In genomic region chr3:162139841-162140240, GRCh38 we compare ENCODE assay signal across 17 cellular contexts.
DNase-seq lines count a peak whose midpoint lies in the region; TF ChIP-seq lines count a peak whose summit lies in the region.
"Had no signal": no experiment of that assay in that cellular context is flagged by ENCODE, and none has a peak within 500 bp of the region (broad histone marks: within the 10 kb centered on the region; RNA-seq: fewer than 3 reads in every experiment).

No MANE protein-coding gene starts in this region.

- H3K79me2 ChIP-seq in mammary epithelial cell (ENCODE audit: insufficient read depth, low read length) (no peaks in the 10 kb centered on the region), neural progenitor cell (ENCODE audit: low read depth) (no peaks in the 10 kb centered on the region)

- in situ Hi-C loops in mammary epithelial cell (cut with MboI; ENCODE audit: low sequenced_read_pairs in 2 of 2) = no loop called here

- DNase-seq in mammary epithelial cell = no peak
- DNase-seq in breast epithelium (ENCODE audit: low spot score in 2 of 2) = no peak
- DNase-seq in amniotic epithelial cell (ENCODE audit: low read depth) = peak; percentile 18
- peak; percentile 39 for DNase-seq in fibroblast of mammary gland (ENCODE audit: low read depth)
- no peak for DNase-seq in neural progenitor cell (ENCODE audit: low spot score)
- DNase-seq in NCI-H146 (lab: John Stamatoyannopoulos, UW) = no peak
- no peak for DNase-seq in BE2C
- DNase-seq: C1 segment of cervical spinal cord; Caco-2; CD4-positive, CD25-positive, alpha-beta regulatory T cell; CD8-positive, alpha-beta memory T cell; IMR-90 had no signal

- no peak overlapping the region for H3K9ac ChIP-seq in mammary epithelial cell (ENCODE audit: insufficient read depth, low read length)
- H3K9ac ChIP-seq in skeletal muscle satellite cell (ENCODE audit: low read depth, low read length) = peak overlapping the region; percentile 46
- H3K9ac ChIP-seq in neural progenitor cell = no peak overlapping the region
- H3K9ac ChIP-seq: GM23248 had no signal

- no peak overlapping the region for H3K27ac Mint-ChIP-seq in neural progenitor cell
- H3K27ac Mint-ChIP-seq: B cell; CD4-positive, CD25-positive, alpha-beta regulatory T cell; CD8-positive, alpha-beta memory T cell had no signal

- no peaks in the 10 kb centered on the region for H3K9me3 ChIP-seq in mammary epithelial cell (replicated peaks; ENCODE audit: insufficient read depth, low read length)
- no peaks in the 10 kb centered on the region for H3K9me3 ChIP-seq in breast epithelium
- H3K9me3 ChIP-seq in skeletal muscle satellite cell (replicated peaks; ENCODE audit: low read length) = no peaks in the 10 kb centered on the region
- H3K9me3 ChIP-seq in neural progenitor cell (ENCODE audit: low read depth) = no peaks in the 10 kb centered on the region
- H3K9me3 ChIP-seq in BE2C = no peaks in the 10 kb centered on the region
- H3K9me3 ChIP-seq: Caco-2, HAP-1 had no signal

- H4K20me1 ChIP-seq in mammary epithelial cell (ENCODE audit: insufficient read depth, low read length) (no peaks in the 10 kb centered on the region), neural progenitor cell (ENCODE audit: low read depth) (no peaks in the 10 kb centered on the region)

- H3K4me2 ChIP-seq in mammary epithelial cell (ENCODE audit: insufficient read depth, low read depth, low read length) (peak overlapping the region; percentile 42), skeletal muscle satellite cell (ENCODE audit: low read length) (peak overlapping the region; percentile 30), neural progenitor cell (no peak overlapping the region)

- no peaks in the 10 kb centered on the region for H3K36me3 Mint-ChIP-seq in neural progenitor cell
- H3K36me3 Mint-ChIP-seq: CD4-positive, CD25-positive, alpha-beta regulatory T cell; CD8-positive, alpha-beta memory T cell had no signal

- no peaks in the 10 kb centered on the region for H3K4me1 Mint-ChIP-seq in neural progenitor cell
- H3K4me1 Mint-ChIP-seq: B cell; CD4-positive, CD25-positive, alpha-beta regulatory T cell; CD8-positive, alpha-beta memory T cell had no signal

- TF ChIP-seq CTCF in mammary epithelial cell (conservative IDR thresholded peaks at IDR 0.05 in 1 of 2, IDR thresholded peaks at IDR 0.05 in 1 of 2; ENCODE audit: extremely low read depth in 1 of 2, insufficient read depth in 1 of 2, low read depth in 1 of 2, low read length in 2 of 2) (no peak), breast epithelium (IDR thresholded peaks at IDR 0.05) (no peak), fibroblast of mammary gland (conservative IDR thresholded peaks at IDR 0.05; ENCODE audit: control insufficient read depth, insufficient read depth, low read depth, low read length) (no peak), neural progenitor cell (IDR thresholded peaks at IDR 0.05) (no peak), BE2C (IDR thresholded peaks at IDR 0.05; ENCODE audit: low read depth, low read length) (no peak)

- H3K27ac ChIP-seq in mammary epithelial cell (ENCODE audit: insufficient read depth, low read depth, low read length) (no peak overlapping the region), breast epithelium (no peak overlapping the region), neural progenitor cell (no peak overlapping the region)
- H3K27ac ChIP-seq: 22Rv1, GM23248 had no signal

- no peak for TF ChIP-seq POLR2A in breast epithelium (IDR thresholded peaks at IDR 0.05)

- dilution Hi-C loops in mammary epithelial cell (cut with HindIII; ENCODE audit: low sequenced_read_pairs) = no loop called here

- H3K27me3 Mint-ChIP-seq in neural progenitor cell (ENCODE audit: insufficient read depth, low read depth) = no peaks in the 10 kb centered on the region
- H3K27me3 Mint-ChIP-seq: B cell; CD4-positive, CD25-positive, alpha-beta regulatory T cell; CD8-positive, alpha-beta memory T cell had no signal

- CTCF ChIA-PET in mammary epithelial cell (lab: Charles Lee; ENCODE audit: low non-redundant PET) = no interaction called here

- WGBS in mammary epithelial cell (ENCODE audit: low coverage, missing lambda C conversion rate) = 65% methylated on average over 1 of the region's 1 CpG

- intact Hi-C loops in mammary epithelial cell (cut with micrococcal nuclease) (no loop called here), breast epithelium (cut with DNase I; ENCODE audit: low total_unique reads) (loop anchor here (10.0 kb wide), 1 partner anchor 515 kb away; no protein-coding TSS in a partner anchor)

- no TSS peak for BruUV-seq in mammary epithelial cell (replicated peaks; lab: Mats Ljungman, UMichigan)

- H3K4me1 ChIP-seq in mammary epithelial cell (ENCODE audit: insufficient read depth, low read length) (peaks cover 11% of the 10 kb centered on the region), breast epithelium (no peaks in the 10 kb centered on the region), skeletal muscle satellite cell (ENCODE audit: control insufficient read depth, insufficient read depth, low read length) (peaks cover 47% of the 10 kb centered on the region), neural progenitor cell (peaks cover under 1% of the 10 kb centered on the region), BE2C (no peaks in the 10 kb centered on the region)
- H3K4me1 ChIP-seq: Caco-2 had no signal

- H3K9me3 Mint-ChIP-seq in neural progenitor cell = no peaks in the 10 kb centered on the region

- H3K36me3 ChIP-seq in mammary epithelial cell (ENCODE audit: insufficient read depth, low read length) = no peaks in the 10 kb centered on the region
- no peaks in the 10 kb centered on the region for H3K36me3 ChIP-seq in breast epithelium
- H3K36me3 ChIP-seq in skeletal muscle satellite cell (ENCODE audit: insufficient read depth, low read length) = no peaks in the 10 kb centered on the region
- no peaks in the 10 kb centered on the region for H3K36me3 ChIP-seq in neural progenitor cell
- no peaks in the 10 kb centered on the region for H3K36me3 ChIP-seq in BE2C
- H3K36me3 ChIP-seq: HAP-1 had no signal

- no peaks in the 10 kb centered on the region for H3F3A ChIP-seq in neural progenitor cell (ENCODE audit: low read depth)

- H3K4me3 ChIP-seq in mammary epithelial cell (replicated peaks in 1 of 3; ENCODE audit: insufficient read depth in 1 of 3, low read depth in 2 of 3, low read length in 3 of 3) = no peak overlapping the region
- no peak overlapping the region for H3K4me3 ChIP-seq in breast epithelium
- H3K4me3 ChIP-seq in fibroblast of mammary gland (ENCODE audit: control insufficient read depth, low read depth, low read length) = no peak overlapping the region
- H3K4me3 ChIP-seq in skeletal muscle satellite cell (ENCODE audit: low read length) = no peak overlapping the region
- no peak overlapping the region for H3K4me3 ChIP-seq in neural progenitor cell
- no peak overlapping the region for H3K4me3 ChIP-seq in BE2C (ENCODE audit: low read depth, low read length)
- H3K4me3 ChIP-seq: GM23248, HAP-1 had no signal

- H3K27me3 ChIP-seq in mammary epithelial cell (ENCODE audit: insufficient read depth, low read length) (no peaks in the 10 kb centered on the region), breast epithelium (no peaks in the 10 kb centered on the region), skeletal muscle satellite cell (ENCODE audit: control insufficient read depth, insufficient read depth, low read length) (no peaks in the 10 kb centered on the region), neural progenitor cell (no peaks in the 10 kb centered on the region), BE2C (no peaks in the 10 kb centered on the region)

- H2AFZ ChIP-seq in mammary epithelial cell (ENCODE audit: low read depth, low read length) (no peak overlapping the region), neural progenitor cell (replicated peaks) (no peak overlapping the region)
- H2AFZ ChIP-seq: GM23248 had no signal

- no peak overlapping the region for H3K4me3 Mint-ChIP-seq in neural progenitor cell
- H3K4me3 Mint-ChIP-seq: B cell; CD4-positive, CD25-positive, alpha-beta regulatory T cell; CD8-positive, alpha-beta memory T cell had no signal

Comparison
In these comparisons a context has a peak if more than half of its experiments do, and no peak if none do; other contexts are left out.
1. DNase-seq: peak in amniotic epithelial cell (single experiment) and fibroblast of mammary gland (single experiment); none in mammary epithelial cell (single experiment), breast epithelium (0 of 2), neural progenitor cell (single experiment), NCI-H146 (single experiment) and BE2C (single experiment).